ENCODE assay signal across 8 cellular contexts in genomic region chr3:16849795-16850194, GRCh38.
A peak's percentile ranks its signal among the peaks of the same experiment; 100 is the strongest.
DNase-seq lines count a peak whose midpoint lies in the region; ATAC-seq lines count a peak whose summit lies in the region.

No MANE protein-coding gene starts in this region.

- H3K9me3 Mint-ChIP-seq in activated naive CD8-positive, alpha-beta T cell (ENCODE audit: low read depth): no peaks in the 10 kb centered on the region

- DNase-seq in ACHN: peak; percentile 25
- peak; percentile 47 for DNase-seq in inferior parietal cortex (ENCODE audit: extremely low spot score)
- no peak for DNase-seq in NCI-H82 treated with DMSO at 0.1 percent for 48 hours (lab: John Stamatoyannopoulos, UW; ENCODE audit: unreplicated experiment)
- DNase-seq in NCI-H774 (lab: John Stamatoyannopoulos, UW): no peak
- DNase-seq in head of caudate nucleus: no peak
- DNase-seq in NCI-H510A (lab: John Stamatoyannopoulos, UW): no peak

- peak overlapping the region; percentile 57 for H3K4me3 Mint-ChIP-seq in activated naive CD8-positive, alpha-beta T cell

- in situ Hi-C loops in ACHN (cut with HindIII; ENCODE audit: low pct_ligation_motif_present, low pct_unique_long_range_greater_than_20kb, low sequenced_read_pairs): no loop called here

- H3K27me3 Mint-ChIP-seq in activated naive CD8-positive, alpha-beta T cell: no peaks in the 10 kb centered on the region

- intact Hi-C loops in head of caudate nucleus (cut with DNase I): no loop called here

- no peaks in the 10 kb centered on the region for H3K36me3 Mint-ChIP-seq in activated naive CD8-positive, alpha-beta T cell

- ATAC-seq in GM21526 (IDR thresholded peaks at IDR 0.05; ENCODE audit: low FRiP score, unreplicated experiment): peak; percentile 31

- H3K27ac Mint-ChIP-seq in activated naive CD8-positive, alpha-beta T cell: no peak overlapping the region

- peaks cover 42% of the 10 kb centered on the region for H3K4me1 Mint-ChIP-seq in activated naive CD8-positive, alpha-beta T cell (ENCODE audit: low read depth)

Comparison
In these comparisons a context has a peak if more than half of its experiments do, and no peak if none do; other contexts are left out.
1. DNase-seq: peak in ACHN (single experiment) and inferior parietal cortex (single experiment); none in NCI-H82 treated with DMSO at 0.1 percent for 48 hours (single experiment), NCI-H774 (single experiment), head of caudate nucleus (0 of 42) and NCI-H510A (single experiment).